In the genomic region with DNA sequence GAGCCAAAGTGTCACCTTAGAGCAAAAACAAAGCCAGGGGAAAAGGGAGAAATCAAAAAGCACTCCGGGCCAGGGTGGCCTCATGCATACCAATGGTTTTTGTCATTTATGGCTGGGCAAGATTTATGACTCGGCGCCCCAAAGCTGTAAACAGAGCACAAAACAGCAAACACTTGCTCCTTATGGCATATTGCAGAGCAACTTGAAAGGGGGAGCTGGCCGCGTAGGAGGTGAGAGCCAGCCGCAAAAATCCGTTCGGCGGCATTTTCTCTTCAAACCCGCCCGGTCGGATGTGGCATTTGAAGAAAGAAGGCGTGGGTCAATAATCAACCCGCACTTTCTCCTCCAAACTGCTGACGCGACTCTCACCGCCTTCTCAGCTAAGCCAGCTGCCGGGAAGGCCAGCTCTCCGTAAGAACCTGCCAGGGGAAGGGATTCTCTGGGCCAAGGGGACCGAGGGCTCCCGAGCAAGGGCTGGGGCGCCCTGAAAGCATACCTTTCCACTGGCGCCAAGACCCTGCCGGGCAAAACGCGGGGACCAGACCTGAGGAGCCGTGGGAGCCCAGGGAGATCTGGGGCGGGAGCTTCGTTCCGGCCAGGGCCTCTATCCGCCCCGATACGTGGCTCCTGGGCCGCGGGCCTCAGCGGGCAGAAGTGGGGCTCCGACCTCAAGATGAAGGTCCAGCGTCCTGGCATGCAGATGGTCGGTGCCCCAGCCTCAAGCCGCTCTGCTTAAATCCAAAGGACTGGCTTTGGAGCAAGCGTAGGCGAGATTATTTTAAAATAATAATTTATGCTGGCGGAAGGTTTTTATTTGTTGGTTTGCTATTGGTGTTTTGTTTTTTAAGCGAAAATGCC, we compare ENCODE assay signal across 8 cellular contexts. TPM values are rescaled to one million over a fixed set of nuclear protein-coding genes. Genes with fewer than 3 reads are reported as not detected.
DNase-seq lines count a peak whose midpoint lies in the region; ATAC-seq and TF ChIP-seq lines count a peak whose summit lies in the region.
"Had no signal": no experiment of that assay in that cellular context is flagged by ENCODE, and none has a peak within 500 bp of the region (broad histone marks: within the 10 kb centered on the region; RNA-seq: fewer than 3 reads in every experiment).

No MANE protein-coding gene starts in this region.

- peak overlapping the region; percentile 99 for H3K27ac ChIP-seq in HEK293 (ENCODE audit: extremely low read depth, low read depth, low read length)
- peak overlapping the region; percentile 92 for H3K27ac ChIP-seq in duodenal mucosa (ENCODE audit: low read depth, low read length)
- no peak overlapping the region for H3K27ac ChIP-seq in naive thymus-derived CD4-positive, alpha-beta T cell (ENCODE audit: low read depth, low read length)

- DNase-seq in posterior vena cava (ENCODE audit: low spot score) = peak; percentile 85
- no peak for DNase-seq in NCI-H1417 treated with DMSO at 0.1 percent for 48 hours (lab: John Stamatoyannopoulos, UW)
- DNase-seq in naive thymus-derived CD4-positive, alpha-beta T cell = no peak
- DNase-seq in stimulated activated naive CD8-positive, alpha-beta T cell treated with anti-CD3 and anti-CD28 coated beads, Interleukin-15, amount 100 ng/mL, for 72 hours = no peak
- DNase-seq: activated CD4-positive, alpha-beta memory T cell treated with anti-CD3 and anti-CD28 coated beads for 36 hours; NCI-H2081 had no signal

- H3K9me3 ChIP-seq in HEK293 (ENCODE audit: control insufficient read depth, insufficient read depth, low read depth, low read length) (no peaks in the 10 kb centered on the region), duodenal mucosa (ENCODE audit: control insufficient read depth in 1 of 2, low read length in 2 of 2) (no peaks in the 10 kb centered on the region)
- H3K9me3 ChIP-seq in naive thymus-derived CD4-positive, alpha-beta T cell (ENCODE audit: control insufficient read depth in 2 of 3, low read length in 3 of 3) = no peaks in the 10 kb centered on the region

- no peak for TF ChIP-seq CTCF in HEK293 (tag by site-specific recombination; IDR thresholded peaks at IDR 0.05)

- H3K4me3 ChIP-seq in HEK293 (ENCODE audit: low read depth, low read length) (peak overlapping the region; percentile 70), duodenal mucosa (ENCODE audit: low read depth in 1 of 2, low read length in 2 of 2) (peak overlapping the region; percentile 64 to 69)
- no peak overlapping the region for H3K4me3 ChIP-seq in naive thymus-derived CD4-positive, alpha-beta T cell (ENCODE audit: low read length)

- H3K9me3 Mint-ChIP-seq in naive thymus-derived CD4-positive, alpha-beta T cell = no peaks in the 10 kb centered on the region
- H3K9me3 Mint-ChIP-seq in stimulated activated naive CD8-positive, alpha-beta T cell treated with anti-CD3 and anti-CD28 coated beads, Interleukin-15, amount 100 ng/mL, for 72 hours = no peaks in the 10 kb centered on the region
- H3K9me3 Mint-ChIP-seq: activated CD4-positive, alpha-beta memory T cell treated with anti-CD3 and anti-CD28 coated beads for 36 hours had no signal

- no peaks in the 10 kb centered on the region for H3K36me3 Mint-ChIP-seq in naive thymus-derived CD4-positive, alpha-beta T cell
- H3K36me3 Mint-ChIP-seq: activated CD4-positive, alpha-beta memory T cell treated with anti-CD3 and anti-CD28 coated beads for 36 hours had no signal

- H3K4me1 Mint-ChIP-seq in naive thymus-derived CD4-positive, alpha-beta T cell = no peaks in the 10 kb centered on the region
- H3K4me1 Mint-ChIP-seq in stimulated activated naive CD8-positive, alpha-beta T cell treated with anti-CD3 and anti-CD28 coated beads, Interleukin-15, amount 100 ng/mL, for 72 hours = no peaks in the 10 kb centered on the region

- peaks cover 0 to 3% of the 10 kb centered on the region in 2 donors for H3K27me3 ChIP-seq in duodenal mucosa (ENCODE audit: control insufficient read depth in 1 of 2, insufficient read depth in 2 of 2, low read length in 2 of 2)
- no peaks in the 10 kb centered on the region for H3K27me3 ChIP-seq in naive thymus-derived CD4-positive, alpha-beta T cell (ENCODE audit: control insufficient read depth in 2 of 2, insufficient read depth in 2 of 2, low read length in 2 of 2)

- H3K27ac Mint-ChIP-seq in naive thymus-derived CD4-positive, alpha-beta T cell = no peak overlapping the region
- H3K27ac Mint-ChIP-seq in stimulated activated naive CD8-positive, alpha-beta T cell treated with anti-CD3 and anti-CD28 coated beads, Interleukin-15, amount 100 ng/mL, for 72 hours = no peak overlapping the region
- H3K27ac Mint-ChIP-seq: activated CD4-positive, alpha-beta memory T cell treated with anti-CD3 and anti-CD28 coated beads for 36 hours had no signal

- H3K4me3 Mint-ChIP-seq in naive thymus-derived CD4-positive, alpha-beta T cell = no peak overlapping the region
- H3K4me3 Mint-ChIP-seq in stimulated activated naive CD8-positive, alpha-beta T cell treated with anti-CD3 and anti-CD28 coated beads, Interleukin-15, amount 100 ng/mL, for 72 hours = no peak overlapping the region
- H3K4me3 Mint-ChIP-seq: activated CD4-positive, alpha-beta memory T cell treated with anti-CD3 and anti-CD28 coated beads for 36 hours had no signal

- peak overlapping the region; percentile 70 to 76 for H3K9ac ChIP-seq in duodenal mucosa (ENCODE audit: low read depth in 1 of 2, low read length in 2 of 2)

- no peak for ATAC-seq in naive thymus-derived CD4-positive, alpha-beta T cell
- ATAC-seq in stimulated activated naive CD8-positive, alpha-beta T cell treated with anti-CD3 and anti-CD28 coated beads, Interleukin-15, amount 100 ng/mL, for 72 hours = no peak

- CTCF ChIA-PET in HEK293 (lab: Yijun Ruan, JAX) = interaction anchor here (0.6 to 2.6 kb wide), 11 partner anchors 13 to 260 kb away, joined by 3 to 14 read pairs (median 3); partner anchors contain the start of gene HOXA5
- CTCF ChIA-PET in naive thymus-derived CD4-positive, alpha-beta T cell (lab: Charles Lee) = no interaction called here

- H3K36me3 ChIP-seq in HEK293 (ENCODE audit: control insufficient read depth in 2 of 2, insufficient read depth in 1 of 2, low read length in 2 of 2) = peaks cover 0 to 16% of the 10 kb centered on the region in 2 experiments; a peak in 1 of 3 replicates
- no peaks in the 10 kb centered on the region for H3K36me3 ChIP-seq in duodenal mucosa (ENCODE audit: control insufficient read depth in 1 of 2, insufficient read depth in 2 of 2, low read length in 2 of 2)
- no peaks in the 10 kb centered on the region for H3K36me3 ChIP-seq in naive thymus-derived CD4-positive, alpha-beta T cell (ENCODE audit: control insufficient read depth in 2 of 3, insufficient read depth in 3 of 3, low read length in 3 of 3)

- H3K27me3 Mint-ChIP-seq in naive thymus-derived CD4-positive, alpha-beta T cell = peaks cover 0 to 24% (median 7%) of the 10 kb centered on the region in 5 donors
- peaks cover 7% of the 10 kb centered on the region for H3K27me3 Mint-ChIP-seq in stimulated activated naive CD8-positive, alpha-beta T cell treated with anti-CD3 and anti-CD28 coated beads, Interleukin-15, amount 100 ng/mL, for 72 hours

- intact Hi-C loops in posterior vena cava (cut with DNase I) = no loop called here
- intact Hi-C loops in naive thymus-derived CD4-positive, alpha-beta T cell (cut with micrococcal nuclease) = no loop called here

- POLR2A ChIA-PET in HEK293 (lab: Yijun Ruan, JAX) = interaction anchor here (0.7 to 3.6 kb wide), 14 partner anchors 13 to 423 kb away, joined by 3 to 32 read pairs (median 4); partner anchors contain the start of genes HOXA1, HOXA3, HOXA4 and HOXA5
- POLR2A ChIA-PET in naive thymus-derived CD4-positive, alpha-beta T cell (lab: Charles Lee) = no interaction called here

- peaks cover 27% of the 10 kb centered on the region for H3K4me1 ChIP-seq in HEK293 (ENCODE audit: control insufficient read depth, insufficient read depth, low read length)
- H3K4me1 ChIP-seq in duodenal mucosa (ENCODE audit: control insufficient read depth in 1 of 2, insufficient read depth in 2 of 2, low read length in 2 of 2) = peaks cover 8 to 24% of the 10 kb centered on the region in 2 donors
- H3K4me1 ChIP-seq in naive thymus-derived CD4-positive, alpha-beta T cell (ENCODE audit: control insufficient read depth in 2 of 2, insufficient read depth in 2 of 2, low read length in 2 of 2) = no peaks in the 10 kb centered on the region

TF ChIP-seq in HEK293, 187 proteins besides CTCF, POLR2A, EP300 and RAD21 (continues in another document):
- TF ChIP-seq PRDM1 (tag by site-specific recombination; IDR thresholded peaks at IDR 0.05) (peak; percentile 85), ZFP37 (tag by site-specific recombination; IDR thresholded peaks at IDR 0.05) (peak; percentile 96), ZNF433 (tag by site-specific recombination; IDR thresholded peaks at IDR 0.05; ENCODE audit: low read depth) (no peak), ZNF701 (tag by site-specific recombination; IDR thresholded peaks at IDR 0.05) (no peak)
- TF ChIP-seq, protein P1, sequence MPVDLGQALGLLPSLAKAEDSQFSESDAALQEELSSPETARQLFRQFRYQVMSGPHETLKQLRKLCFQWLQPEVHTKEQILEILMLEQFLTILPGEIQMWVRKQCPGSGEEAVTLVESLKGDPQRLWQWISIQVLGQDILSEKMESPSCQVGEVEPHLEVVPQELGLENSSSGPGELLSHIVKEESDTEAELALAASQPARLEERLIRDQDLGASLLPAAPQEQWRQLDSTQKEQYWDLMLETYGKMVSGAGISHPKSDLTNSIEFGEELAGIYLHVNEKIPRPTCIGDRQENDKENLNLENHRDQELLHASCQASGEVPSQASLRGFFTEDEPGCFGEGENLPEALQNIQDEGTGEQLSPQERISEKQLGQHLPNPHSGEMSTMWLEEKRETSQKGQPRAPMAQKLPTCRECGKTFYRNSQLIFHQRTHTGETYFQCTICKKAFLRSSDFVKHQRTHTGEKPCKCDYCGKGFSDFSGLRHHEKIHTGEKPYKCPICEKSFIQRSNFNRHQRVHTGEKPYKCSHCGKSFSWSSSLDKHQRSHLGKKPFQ (tag by site-specific recombination; IDR thresholded peaks at IDR 0.05) = peak; percentile 72

RNA-seq across cellular contexts. Expression of gene HOXA2, which starts 12.9 kb away (rescaled TPM):
- total RNA-seq in posterior vena cava = 1 to 10 TPM; 1.3 to 2.0 TPM
- total RNA-seq in naive thymus-derived CD4-positive, alpha-beta T cell = not detected
- polyA plus RNA-seq in naive thymus-derived CD4-positive, alpha-beta T cell = not detected
- total RNA-seq: activated CD4-positive, alpha-beta memory T cell treated with anti-CD3 and anti-CD28 coated beads for 36 hours had no signal

RNA-seq across cellular contexts. Expression of gene HOXA4, which starts 15.2 kb away (rescaled TPM):
- total RNA-seq in posterior vena cava = 1 to 10 TPM; 6.2 to 9.5 TPM
- not detected for total RNA-seq in naive thymus-derived CD4-positive, alpha-beta T cell
- under 1 TPM in 1 of 2 donors, not detected in 1; 0.41 TPM for polyA plus RNA-seq in naive thymus-derived CD4-positive, alpha-beta T cell
- total RNA-seq: activated CD4-positive, alpha-beta memory T cell treated with anti-CD3 and anti-CD28 coated beads for 36 hours had no signal

RNA-seq across cellular contexts. Expression of gene HOXA1, which starts 19.6 kb away (rescaled TPM):
- under 1 TPM; 0.71 to 0.97 TPM for total RNA-seq in posterior vena cava
- 1 to 10 TPM in 1 of 5 experiments, under 1 TPM in 3, not detected in 1; 0.10 to 1.1 (median 0.41) TPM for total RNA-seq in naive thymus-derived CD4-positive, alpha-beta T cell
- under 1 TPM; 0.09 to 0.18 TPM for polyA plus RNA-seq in naive thymus-derived CD4-positive, alpha-beta T cell

RNA-seq across cellular contexts. Expression of gene HOXA5, which starts 28.1 kb away (rescaled TPM):
- 10 to 100 TPM; 11.3 to 17.6 TPM for total RNA-seq in posterior vena cava
- 1 to 10 TPM in 1 of 5 experiments, under 1 TPM in 1, not detected in 3; 0.88 to 2.2 TPM for total RNA-seq in naive thymus-derived CD4-positive, alpha-beta T cell
- not detected for polyA plus RNA-seq in naive thymus-derived CD4-positive, alpha-beta T cell
- total RNA-seq: activated CD4-positive, alpha-beta memory T cell treated with anti-CD3 and anti-CD28 coated beads for 36 hours had no signal

RNA-seq across cellular contexts. Expression of gene HOXA6, which starts 32.2 kb away (rescaled TPM):
- total RNA-seq in posterior vena cava = 1 to 10 TPM; 8.6 to 9.1 TPM
- total RNA-seq in naive thymus-derived CD4-positive, alpha-beta T cell = under 1 TPM in 2 of 5 experiments, not detected in 3; 0.32 to 0.49 TPM
- polyA plus RNA-seq in naive thymus-derived CD4-positive, alpha-beta T cell = not detected
- total RNA-seq: activated CD4-positive, alpha-beta memory T cell treated with anti-CD3 and anti-CD28 coated beads for 36 hours had no signal

Comparison
In these comparisons a context has a peak if more than half of its experiments do, and no peak if none do; other contexts are left out.
1. RNA of gene HOXA4, which starts 15.2 kb away (total RNA-seq): 6.2 to 9.5 TPM in posterior vena cava; not detected in naive thymus-derived CD4-positive, alpha-beta T cell; every median in the first group is over 4 times any median in the second.